21 cellular contexts compared by ENCODE assay signal in the genomic region with DNA sequence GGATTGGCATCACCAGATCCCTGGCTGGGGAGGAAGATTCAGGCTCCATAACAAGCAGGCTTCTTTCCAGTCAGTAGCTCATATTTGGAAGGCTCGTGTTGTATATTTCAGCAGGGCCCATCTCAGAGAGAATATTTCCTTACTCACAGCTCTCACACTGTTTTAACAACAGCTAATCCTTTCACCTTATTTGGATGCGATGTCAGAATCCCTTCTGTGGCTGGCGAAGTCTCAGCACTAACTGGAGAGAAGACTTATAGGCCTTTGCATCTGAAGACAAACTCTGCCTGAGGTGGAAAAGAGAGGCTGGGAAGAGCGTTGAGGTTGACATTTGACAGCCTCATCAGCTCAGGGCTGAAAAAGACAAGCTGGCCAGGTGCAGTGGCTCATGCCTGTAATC. TPM values are rescaled to one million over a fixed set of nuclear protein-coding genes. Genes with fewer than 3 reads are reported as not detected.
DNase-seq lines count a peak whose midpoint lies in the region; ATAC-seq and TF ChIP-seq lines count a peak whose summit lies in the region.
"Had no signal": no experiment of that assay in that cellular context is flagged by ENCODE, and none has a peak within 500 bp of the region (broad histone marks: within the 10 kb centered on the region; RNA-seq: fewer than 3 reads in every experiment).

No MANE protein-coding gene starts in this region.

- peaks cover 14% of the 10 kb centered on the region for H3K36me3 Mint-ChIP-seq in HFFc6 (ENCODE audit: low read depth)
- peaks cover 0 to 8% (median 4%) of the 10 kb centered on the region in 5 donors for H3K36me3 Mint-ChIP-seq in naive thymus-derived CD4-positive, alpha-beta T cell

- intact Hi-C loops in prostate gland (cut with DNase I): no loop called here
- intact Hi-C loops in transverse colon (cut with DNase I; ENCODE audit: low total_unique reads): no loop called here
- intact Hi-C loops in naive thymus-derived CD4-positive, alpha-beta T cell (cut with micrococcal nuclease): no loop called here

- peak overlapping the region; percentile 82 to 88 (median 84) for H3K27ac ChIP-seq in gastroesophageal sphincter
- H3K27ac ChIP-seq in prostate gland: peak overlapping the region; percentile 15 to 27
- peak overlapping the region; percentile 69 to 85 (median 76) for H3K27ac ChIP-seq in transverse colon
- no peak overlapping the region for H3K27ac ChIP-seq in naive thymus-derived CD4-positive, alpha-beta T cell (ENCODE audit: low read depth, low read length)
- H3K27ac ChIP-seq: KMS-11, SJSA1 had no signal

- no peaks in the 10 kb centered on the region for H3K36me3 ChIP-seq in gastroesophageal sphincter
- no peaks in the 10 kb centered on the region for H3K36me3 ChIP-seq in prostate gland
- no peaks in the 10 kb centered on the region for H3K36me3 ChIP-seq in transverse colon
- H3K36me3 ChIP-seq in naive thymus-derived CD4-positive, alpha-beta T cell (ENCODE audit: control insufficient read depth in 2 of 3, insufficient read depth in 3 of 3, low read length in 3 of 3): no peaks in the 10 kb centered on the region
- H3K36me3 ChIP-seq: SJSA1 had no signal

- H3K27me3 ChIP-seq in gastroesophageal sphincter: no peaks in the 10 kb centered on the region
- H3K27me3 ChIP-seq in prostate gland (replicated peaks; ENCODE audit: insufficient read depth): no peaks in the 10 kb centered on the region
- H3K27me3 ChIP-seq in transverse colon: no peaks in the 10 kb centered on the region
- H3K27me3 ChIP-seq in naive thymus-derived CD4-positive, alpha-beta T cell (ENCODE audit: control insufficient read depth in 2 of 2, insufficient read depth in 2 of 2, low read length in 2 of 2): no peaks in the 10 kb centered on the region
- H3K27me3 ChIP-seq: SJSA1 had no signal

- in situ Hi-C loops in transverse colon (cut with MboI; ENCODE audit: low pct_ligation_motif_present in 1 of 4, low pct_unique_long_range_greater_than_20kb in 1 of 4, low sequenced_read_pairs in 3 of 4): no loop called here

- peaks cover 7% of the 10 kb centered on the region for H3K27me3 Mint-ChIP-seq in HFFc6 (ENCODE audit: insufficient read depth)
- no peaks in the 10 kb centered on the region for H3K27me3 Mint-ChIP-seq in naive thymus-derived CD4-positive, alpha-beta T cell
- H3K27me3 Mint-ChIP-seq: IgD-negative memory B cell had no signal

- TF ChIP-seq EP300 in gastroesophageal sphincter (IDR thresholded peaks at IDR 0.05) (no peak), transverse colon (IDR thresholded peaks at IDR 0.05; ENCODE audit: low read depth) (no peak)

- no peaks in the 10 kb centered on the region for H3K4me1 Mint-ChIP-seq in HFFc6 (ENCODE audit: low read depth)
- H3K4me1 Mint-ChIP-seq in naive thymus-derived CD4-positive, alpha-beta T cell: peaks cover 0 to 17% (median 8%) of the 10 kb centered on the region in 7 donors

- DNase-seq in HCEC 1CT: peak; percentile 4
- DNase-seq in prostate gland (ENCODE audit: low spot score): no peak
- DNase-seq in transverse colon: no peak
- no peak for DNase-seq in HFFc6
- no peak for DNase-seq in naive thymus-derived CD4-positive, alpha-beta T cell
- DNase-seq: 8988T, ACHN, Calu3, DMS153, DND-41, MM.1S, NCI-H2029, NCI-H446, NCI-H524 treated with DMSO at 0.1 percent for 48 hours, NCI-H774 had no signal

- POLR2A ChIA-PET in naive thymus-derived CD4-positive, alpha-beta T cell (lab: Charles Lee): interaction anchor here (1.0 kb wide), 1 partner anchor 25 kb away, joined by 3 read pairs; no protein-coding TSS in a partner anchor

- no peak overlapping the region for H3K27ac Mint-ChIP-seq in HFFc6
- no peak overlapping the region for H3K27ac Mint-ChIP-seq in naive thymus-derived CD4-positive, alpha-beta T cell

- H3K4me3 ChIP-seq in gastroesophageal sphincter: no peak overlapping the region
- no peak overlapping the region for H3K4me3 ChIP-seq in prostate gland
- H3K4me3 ChIP-seq in transverse colon: no peak overlapping the region
- H3K4me3 ChIP-seq in naive thymus-derived CD4-positive, alpha-beta T cell (ENCODE audit: low read length): no peak overlapping the region
- H3K4me3 ChIP-seq: SJSA1 had no signal

- CTCF ChIA-PET in naive thymus-derived CD4-positive, alpha-beta T cell (lab: Charles Lee): no interaction called here

- peak; percentile 81 for ATAC-seq in gastroesophageal sphincter
- ATAC-seq in HG02970 (IDR thresholded peaks at IDR 0.05; ENCODE audit: low FRiP score, unreplicated experiment): no peak
- ATAC-seq in naive thymus-derived CD4-positive, alpha-beta T cell: no peak
- ATAC-seq in GM19328 (IDR thresholded peaks at IDR 0.05; ENCODE audit: unreplicated experiment): no peak

- peaks cover 0 to 6% (median 0%) of the 10 kb centered on the region in 3 donors for H3K9me3 ChIP-seq in gastroesophageal sphincter
- H3K9me3 ChIP-seq in prostate gland: no peaks in the 10 kb centered on the region
- H3K9me3 ChIP-seq in transverse colon: no peaks in the 10 kb centered on the region
- H3K9me3 ChIP-seq in naive thymus-derived CD4-positive, alpha-beta T cell (ENCODE audit: control insufficient read depth in 2 of 3, low read length in 3 of 3): no peaks in the 10 kb centered on the region

- WGBS in gastroesophageal sphincter (ENCODE audit: low coverage in 1 of 2), 2 donors: 0 to 25% methylated on average over 1 of the region's 4 CpGs
- 79% methylated on average over 4 of the region's 4 CpGs for WGBS in prostate gland
- 65 to 80% methylated on average over 1 to 4 of the region's 4 CpGs for WGBS in transverse colon (ENCODE audit: low coverage in 1 of 2), 2 donors

- peaks cover 18% of the 10 kb centered on the region for H3K9me3 Mint-ChIP-seq in HFFc6
- peaks cover 0 to 30% (median 14%) of the 10 kb centered on the region in 11 donors for H3K9me3 Mint-ChIP-seq in naive thymus-derived CD4-positive, alpha-beta T cell

- H3K4me1 ChIP-seq in gastroesophageal sphincter (peaks cover 0 to 38% (median 12%) of the 10 kb centered on the region in 3 donors), prostate gland (replicated peaks) (no peaks in the 10 kb centered on the region), transverse colon (peaks cover 0 to 4% (median 0%) of the 10 kb centered on the region in 4 donors)
- no peaks in the 10 kb centered on the region for H3K4me1 ChIP-seq in naive thymus-derived CD4-positive, alpha-beta T cell (ENCODE audit: control insufficient read depth in 2 of 2, insufficient read depth in 2 of 2, low read length in 2 of 2)
- H3K4me1 ChIP-seq: SJSA1 had no signal

- TF ChIP-seq CTCF in gastroesophageal sphincter (IDR thresholded peaks at IDR 0.05) (no peak), prostate gland (IDR thresholded peaks at IDR 0.05) (no peak), transverse colon (IDR thresholded peaks at IDR 0.05) (no peak), HFFc6 (IDR thresholded peaks at IDR 0.05) (no peak)

- no peak overlapping the region for H3K4me3 Mint-ChIP-seq in HFFc6
- no peak overlapping the region for H3K4me3 Mint-ChIP-seq in naive thymus-derived CD4-positive, alpha-beta T cell
- H3K4me3 Mint-ChIP-seq: IgD-negative memory B cell had no signal

- TF ChIP-seq POLR2A in gastroesophageal sphincter (IDR thresholded peaks at IDR 0.05) (no peak), prostate gland (IDR thresholded peaks at IDR 0.05) (no peak), transverse colon (IDR thresholded peaks at IDR 0.05) (no peak)

RNA-seq across cellular contexts. Expression of a gene that starts 47.2 kb away (rescaled TPM):
- total RNA-seq in gastroesophageal sphincter (100 to 1,000 TPM; 160 to 288 (median 184) TPM), prostate gland (100 to 1,000 TPM; 139 to 150 TPM), transverse colon (100 to 1,000 TPM; 127 to 404 (median 136) TPM)
- total RNA-seq in HFFc6 (2021; fragmentation: NEBNext Ultra II Directional; extraction: Animal tissue kit (Norgen Biotek cat#: 25700)): 100 to 1,000 TPM; 565 to 646 (median 603) TPM
- total RNA-seq in naive thymus-derived CD4-positive, alpha-beta T cell: 100 to 1,000 TPM; 216 to 519 (median 264) TPM
- 100 to 1,000 TPM; 522 to 559 TPM for polyA plus RNA-seq in naive thymus-derived CD4-positive, alpha-beta T cell
